12 cellular contexts compared by ENCODE assay signal in the genomic region with DNA sequence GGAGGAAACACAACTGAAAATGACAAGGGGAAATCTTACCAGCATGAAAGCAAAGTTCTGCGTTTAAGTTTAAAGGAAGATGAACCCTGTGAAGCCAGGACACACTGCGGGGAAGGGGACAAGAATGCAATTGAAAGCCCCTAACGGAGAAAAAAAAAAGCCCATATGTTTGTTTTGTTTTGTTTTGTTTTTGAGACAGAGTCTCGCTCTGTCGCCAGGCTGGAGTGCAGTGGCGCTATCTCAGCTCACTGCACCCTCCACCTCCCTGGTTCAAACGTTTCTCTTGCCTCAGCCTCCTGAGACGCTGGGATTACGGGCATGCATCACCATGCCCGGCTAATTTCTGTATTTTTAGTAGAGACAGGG. TPM values are rescaled to one million over a fixed set of nuclear protein-coding genes. Genes with fewer than 3 reads are reported as not detected.
A peak's percentile ranks its signal among the peaks of the same experiment; 100 is the strongest.
DNase-seq lines count a peak whose midpoint lies in the region; FAIRE-seq and TF ChIP-seq lines count a peak whose summit lies in the region.
"Had no signal": no experiment of that assay in that cellular context is flagged by ENCODE, and none has a peak within 500 bp of the region (broad histone marks: within the 10 kb centered on the region; RNA-seq: fewer than 3 reads in every experiment).

No MANE protein-coding gene starts in this region.

- peaks cover 66% of the 10 kb centered on the region for H3K79me2 ChIP-seq in astrocyte (ENCODE audit: insufficient read depth, low read length)

- H3K27ac Mint-ChIP-seq in CD8-positive, alpha-beta memory T cell: peak overlapping the region; percentile 98 to 100 (median 100)
- H3K27ac Mint-ChIP-seq in astrocyte (ENCODE audit: unreplicated experiment): no peak overlapping the region

- DNase-seq in CD8-positive, alpha-beta memory T cell: peak in 2 of 5 donors; percentile 35 to 71
- DNase-seq in astrocyte (ENCODE audit: low read depth) (no peak), NCI-H446 (lab: John Stamatoyannopoulos, UW) (no peak), HTR-8/SVneo (ENCODE audit: insufficient read length, low spot score) (no peak), brain microvascular endothelial cell (no peak), mesenchymal stem cell (no peak)
- DNase-seq: cerebellar nuclear complex, H9, NCI-H1105 treated with DMSO at 0.1 percent for 48 hours had no signal

- no peak overlapping the region for H3K14ac ChIP-seq in mesenchymal stem cell (ENCODE audit: low read length in 2 of 2)

- 85% methylated on average over 10 of the region's 10 CpGs for WGBS in mesenchymal stem cell

- H3K36me3 Mint-ChIP-seq in CD8-positive, alpha-beta memory T cell: peaks cover 8 to 55% (median 13%) of the 10 kb centered on the region in 3 donors
- H3K36me3 Mint-ChIP-seq in astrocyte (ENCODE audit: low read depth, unreplicated experiment): peaks cover 15% of the 10 kb centered on the region

- H2BK15ac ChIP-seq in mesenchymal stem cell (ENCODE audit: low read depth, poor library complexity, severe bottlenecking): no peak overlapping the region

- FAIRE-seq in astrocyte (lab: Jason Lieb, UNC) (no peak), HTR-8/SVneo (lab: Jason Lieb, UNC) (no peak)

- no peaks in the 10 kb centered on the region for H3K27me3 ChIP-seq in CD8-positive, alpha-beta memory T cell (ENCODE audit: insufficient read depth, low read length, poor library complexity, severe bottlenecking)
- no peaks in the 10 kb centered on the region for H3K27me3 ChIP-seq in astrocyte (ENCODE audit: insufficient read depth, low read length)
- H3K27me3 ChIP-seq in neutrophil: no peaks in the 10 kb centered on the region
- no peaks in the 10 kb centered on the region for H3K27me3 ChIP-seq in brain microvascular endothelial cell (replicated peaks)
- no peaks in the 10 kb centered on the region for H3K27me3 ChIP-seq in mesenchymal stem cell (ENCODE audit: control insufficient read depth in 1 of 2, insufficient read depth in 1 of 2, low read length in 2 of 2)

- no peaks in the 10 kb centered on the region for H3K9me3 ChIP-seq in CD8-positive, alpha-beta memory T cell (ENCODE audit: low read length)
- H3K9me3 ChIP-seq in KOPT-K1 (ENCODE audit: insufficient read depth, low read length, poor library complexity, severe bottlenecking): peaks cover 4% of the 10 kb centered on the region
- H3K9me3 ChIP-seq in astrocyte (ENCODE audit: insufficient read depth, low read depth, low read length): no peaks in the 10 kb centered on the region
- no peaks in the 10 kb centered on the region for H3K9me3 ChIP-seq in neutrophil
- no peaks in the 10 kb centered on the region for H3K9me3 ChIP-seq in mesenchymal stem cell (ENCODE audit: control insufficient read depth, low read length)

- peaks cover 55% of the 10 kb centered on the region for H4K20me1 ChIP-seq in astrocyte (ENCODE audit: insufficient read depth, low read length)

- H3K4ac ChIP-seq in mesenchymal stem cell (ENCODE audit: low read depth in 1 of 2, low read length in 2 of 2): no peak overlapping the region

- H3K4me2 ChIP-seq in astrocyte (ENCODE audit: low read length) (peak overlapping the region; percentile 96), mesenchymal stem cell (ENCODE audit: low read length, poor library complexity, severe bottlenecking) (no peak overlapping the region)

- no peak overlapping the region for H2BK12ac ChIP-seq in mesenchymal stem cell (ENCODE audit: low read length in 2 of 2)

- no peaks in the 10 kb centered on the region for H3K9me3 Mint-ChIP-seq in CD8-positive, alpha-beta memory T cell
- H3K9me3 Mint-ChIP-seq in astrocyte (ENCODE audit: unreplicated experiment): no peaks in the 10 kb centered on the region
- H3K9me3 Mint-ChIP-seq: H9 had no signal

- peaks cover 40 to 56% (median 54%) of the 10 kb centered on the region in 3 donors for H3K4me1 Mint-ChIP-seq in CD8-positive, alpha-beta memory T cell
- H3K4me1 Mint-ChIP-seq in astrocyte (ENCODE audit: low read depth, unreplicated experiment): peaks cover 18% of the 10 kb centered on the region

- in situ Hi-C loops in brain microvascular endothelial cell (cut with HindIII; ENCODE audit: low pct_ligation_motif_present, low sequenced_read_pairs): no loop called here

- TF ChIP-seq CTCF in astrocyte (IDR thresholded peaks at IDR 0.05; ENCODE audit: insufficient read depth, low read depth, low read length): no peak
- TF ChIP-seq CTCF in neutrophil (IDR thresholded peaks at IDR 0.05): peak; percentile 10
- no peak for TF ChIP-seq CTCF in brain microvascular endothelial cell (IDR thresholded peaks at IDR 0.05; ENCODE audit: low read depth, low read length, missing control alignments)

- peaks cover 2% of the 10 kb centered on the region for H3K79me1 ChIP-seq in mesenchymal stem cell (replicated peaks; ENCODE audit: low read length, poor library complexity, severe bottlenecking)

- POLR2A ChIA-PET in CD8-positive, alpha-beta memory T cell (lab: Charles Lee): interaction anchor here (1.5 to 8.5 kb wide), 3 partner anchors 13 to 178 kb away, joined by 4 to 246 read pairs (median 15); partner anchors contain the start of gene FBXW11

- H3K27ac ChIP-seq in CD8-positive, alpha-beta memory T cell (ENCODE audit: low read depth, low read length): peak overlapping the region; percentile 91
- H3K27ac ChIP-seq in KOPT-K1 (ENCODE audit: low read depth, low read length, poor library complexity, severe bottlenecking) (peak overlapping the region; percentile 80), astrocyte (ENCODE audit: low read depth, low read length) (no peak overlapping the region), neutrophil (peak overlapping the region; percentile 99), brain microvascular endothelial cell (no peak overlapping the region), mesenchymal stem cell (ENCODE audit: low read length, poor library complexity, severe bottlenecking) (no peak overlapping the region)

- H3K9ac ChIP-seq in astrocyte (ENCODE audit: low read length) (no peak overlapping the region), mesenchymal stem cell (ENCODE audit: low read length) (no peak overlapping the region)

- no peak overlapping the region for H2AFZ ChIP-seq in astrocyte (ENCODE audit: low read depth, low read length)
- H2AFZ ChIP-seq in mesenchymal stem cell (ENCODE audit: low read depth, low read length): no peak overlapping the region

- H3K27me3 Mint-ChIP-seq in CD8-positive, alpha-beta memory T cell: peaks cover 0 to 3% of the 10 kb centered on the region in 2 donors
- H3K27me3 Mint-ChIP-seq in astrocyte (ENCODE audit: low read depth, unreplicated experiment): no peaks in the 10 kb centered on the region

- H4K91ac ChIP-seq in mesenchymal stem cell (ENCODE audit: low read length): no peak overlapping the region

- H3K18ac ChIP-seq in mesenchymal stem cell (ENCODE audit: low read depth in 1 of 2, low read length in 2 of 2): peak overlapping the region in 1 of 2 experiments; percentile 65

- H3K23ac ChIP-seq in mesenchymal stem cell (ENCODE audit: low read length in 2 of 2): no peak overlapping the region

- H4K8ac ChIP-seq in mesenchymal stem cell (ENCODE audit: low read length): no peak overlapping the region

- H2AK5ac ChIP-seq in mesenchymal stem cell (ENCODE audit: low read length, severe bottlenecking): no peak overlapping the region

- H2BK5ac ChIP-seq in mesenchymal stem cell (ENCODE audit: low read depth, low read length, poor library complexity, severe bottlenecking): no peak overlapping the region

- no peak overlapping the region for H2BK120ac ChIP-seq in mesenchymal stem cell (ENCODE audit: low read depth, low read length)

- H3K36me3 ChIP-seq in CD8-positive, alpha-beta memory T cell (ENCODE audit: insufficient read depth, low read length): no peaks in the 10 kb centered on the region
- H3K36me3 ChIP-seq in KOPT-K1 (ENCODE audit: insufficient read depth, low read length) (peaks cover 12% of the 10 kb centered on the region), astrocyte (ENCODE audit: insufficient read depth, low read length) (no peaks in the 10 kb centered on the region), neutrophil (peaks cover 41% of the 10 kb centered on the region), brain microvascular endothelial cell (replicated peaks) (no peaks in the 10 kb centered on the region), mesenchymal stem cell (ENCODE audit: control insufficient read depth in 1 of 2, insufficient read depth in 2 of 2, low read depth in 1 of 2, low read length in 2 of 2) (peaks cover 5 to 8% of the 10 kb centered on the region in 2 experiments)

- peak overlapping the region; percentile 83 for H3K4me3 ChIP-seq in CD8-positive, alpha-beta memory T cell (ENCODE audit: low read length)
- H3K4me3 ChIP-seq in astrocyte (ENCODE audit: insufficient read depth, low read depth, low read length) (no peak overlapping the region), neutrophil (ENCODE audit: low read depth in 1 of 2, low read length in 1 of 2) (peak overlapping the region; percentile 91 to 94), brain microvascular endothelial cell (ENCODE audit: low read depth, low read length) (no peak overlapping the region), mesenchymal stem cell (ENCODE audit: insufficient read depth in 1 of 2, low read depth in 1 of 2, low read length in 2 of 2) (no peak overlapping the region)

- CTCF ChIA-PET in CD8-positive, alpha-beta memory T cell (lab: Charles Lee): interaction anchor here (0.6 to 10.2 kb wide), 7 partner anchors 11 to 187 kb away, joined by 3 to 340 read pairs (median 34); no protein-coding TSS in a partner anchor

- peaks cover 54% of the 10 kb centered on the region for H3K4me1 ChIP-seq in CD8-positive, alpha-beta memory T cell (ENCODE audit: insufficient read depth, low read length)
- H3K4me1 ChIP-seq in astrocyte (ENCODE audit: insufficient read depth, low read length) (peaks cover 14% of the 10 kb centered on the region), neutrophil (ENCODE audit: control insufficient read depth in 1 of 2, insufficient read depth in 1 of 2, low read depth in 1 of 2, low read length in 1 of 2) (peaks cover 63 to 74% of the 10 kb centered on the region in 2 experiments), mesenchymal stem cell (ENCODE audit: control insufficient read depth, insufficient read depth, low read depth, low read length) (peaks cover 19% of the 10 kb centered on the region)

- H3K4me3 Mint-ChIP-seq in CD8-positive, alpha-beta memory T cell: peak overlapping the region; percentile 97 to 100 (median 100)
- H3K4me3 Mint-ChIP-seq in astrocyte (ENCODE audit: unreplicated experiment): peak overlapping the region; percentile 62

RNA-seq across cellular contexts. Expression of gene STK10, which starts 2.9 kb away (rescaled TPM):
- 100 to 1,000 TPM; 113 to 118 TPM for total RNA-seq in CD8-positive, alpha-beta memory T cell
- polyA plus RNA-seq in CD8-positive, alpha-beta memory T cell: 170 TPM
- total RNA-seq in astrocyte: 59.8 and 60.2 TPM in 2 replicates
- 23.9 TPM for polyA plus RNA-seq in mesenchymal stem cell (2013, experiment 1 of 2)
- 21.2 TPM for polyA plus RNA-seq in mesenchymal stem cell (2013, experiment 2 of 2)

RNA-seq across cellular contexts. Expression of gene EFCAB9, which starts 8.9 kb away (rescaled TPM):
- total RNA-seq in CD8-positive, alpha-beta memory T cell: not detected
- not detected for polyA plus RNA-seq in CD8-positive, alpha-beta memory T cell
- total RNA-seq in astrocyte: not detected in 2 replicates
- polyA plus RNA-seq in mesenchymal stem cell (2013, experiment 1 of 2): not detected
- not detected for polyA plus RNA-seq in mesenchymal stem cell (2013, experiment 2 of 2)
- total RNA-seq: H9 had no signal
- polyA plus RNA-seq: neural cell had no signal

Comparison
In these comparisons a context has a peak if more than half of its experiments do, and no peak if none do; other contexts are left out.
1. H3K27ac ChIP-seq: peak in CD8-positive, alpha-beta memory T cell (single experiment), KOPT-K1 (single experiment) and neutrophil (single experiment); none in astrocyte (single experiment), brain microvascular endothelial cell (single experiment) and mesenchymal stem cell (single experiment).
2. H3K4me3 ChIP-seq: peak in CD8-positive, alpha-beta memory T cell (single experiment) and neutrophil (2 of 2); none in astrocyte (single experiment), brain microvascular endothelial cell (single experiment) and mesenchymal stem cell (0 of 2).